In genomic region chr21:45355573-45355972, GRCh38 we compare ENCODE assay signal across 2 cellular contexts.
TF ChIP-seq lines count a peak whose summit lies in the region.

No MANE protein-coding gene starts in this region.

TF ChIP-seq in IMR-90, 13 proteins besides CTCF, POLR2A, EP300 and RAD21:
- TF ChIP-seq MAFK (IDR thresholded peaks at IDR 0.05; ENCODE audit: low read depth, low read length) (no peak), MXI1 (IDR thresholded peaks at IDR 0.05; ENCODE audit: borderline replicate concordance, low read depth, low read length) (no peak), MAZ (IDR thresholded peaks at IDR 0.05; ENCODE audit: borderline replicate concordance, low read depth, low read length) (no peak), USF2 (IDR thresholded peaks at IDR 0.05; ENCODE audit: low read depth, low read length) (no peak), ELK1 (IDR thresholded peaks at IDR 0.05; ENCODE audit: borderline replicate concordance, low read depth, low read length) (no peak), RCOR1 (IDR thresholded peaks at IDR 0.05; ENCODE audit: insufficient replicate concordance, low read length) (no peak)

TF ChIP-seq in neural cell, 6 proteins besides CTCF, POLR2A, EP300 and RAD21:
- TF ChIP-seq TAF1 (IDR thresholded peaks at IDR 0.05; ENCODE audit: low read depth) = no peak
- peak; percentile 54 for TF ChIP-seq POLR2AphosphoS5 (IDR thresholded peaks at IDR 0.05)
